In genomic region chrX:7119927-7120577, GRCh38 we compare ENCODE assay signal across 14 cellular contexts. TPM values are rescaled to one million over a fixed set of nuclear protein-coding genes. Genes with fewer than 3 reads are reported as not detected.
DNase-seq lines count a peak whose midpoint lies in the region; ATAC-seq, FAIRE-seq and TF ChIP-seq lines count a peak whose summit lies in the region.
"Had no signal": no experiment of that assay in that cellular context is flagged by ENCODE, and none has a peak within 500 bp of the region (broad histone marks: within the 10 kb centered on the region; RNA-seq: fewer than 3 reads in every experiment).

No MANE protein-coding gene starts in this region.

- H3K56ac ChIP-seq in H1 (replicated peaks; ENCODE audit: insufficient read length, low read depth, low read length) = no peak overlapping the region

- H3K27ac ChIP-seq in Karpas-422 (ENCODE audit: low read length) = peak overlapping the region; percentile 100
- no peak overlapping the region for H3K27ac ChIP-seq in H1 (ENCODE audit: low read depth, low read length)
- peak overlapping the region; percentile 64 to 78 for H3K27ac ChIP-seq in prostate gland

- no peaks in the 10 kb centered on the region for H3K4me1 Mint-ChIP-seq in activated T-helper 17 cell treated with anti-CD3 and anti-CD28 coated beads, Interleukin-2, amount 50 U/mL, for 72 hours

- peak overlapping the region; percentile 55 for H3K9ac ChIP-seq in Karpas-422 (ENCODE audit: low read length)
- no peak overlapping the region for H3K9ac ChIP-seq in H1 (replicated peaks in 1 of 4; ENCODE audit: extremely low read depth in 1 of 4, low read depth in 3 of 4, low read length in 3 of 4)

- peaks cover 94% of the 10 kb centered on the region for H3K4me1 ChIP-seq in Karpas-422 (ENCODE audit: low read length)
- H3K4me1 ChIP-seq in H1 (replicated peaks in 1 of 4; ENCODE audit: control insufficient read depth in 3 of 4, insufficient read depth in 4 of 4, low read length in 3 of 4) = peaks cover 0 to 6% (median 3%) of the 10 kb centered on the region in 4 experiments; a peak in 3 of 7 replicates
- H3K4me1 ChIP-seq in prostate gland (replicated peaks) = no peaks in the 10 kb centered on the region

- whole genome bisulfite sequencing in H1 (ENCODE audit: extremely low coverage in 1 of 2, insufficient coverage in 1 of 2, insufficient read length in 1 of 2, insufficient replicate concordance in 2 of 2, low coverage in 1 of 2, low lambda C conversion rate in 2 of 2, missing lambda C conversion rate in 1 of 2), 2 experiments = 83% methylated on average over 6 of the region's 9 CpGs; no CpG with 5 or more reads in 1 of the 2 experiments
- WGBS in prostate gland = 68% methylated on average over 9 of the region's 9 CpGs

- peak overlapping the region; percentile 40 for H4K91ac ChIP-seq in H1 (replicated peaks; ENCODE audit: insufficient read length, low read length)

- no peak overlapping the region for H3K18ac ChIP-seq in H1 (ENCODE audit: extremely low read depth, low read length)

- H3K27me3 ChIP-seq in Karpas-422 (ENCODE audit: low read length) = no peaks in the 10 kb centered on the region
- H3K27me3 ChIP-seq in H1 (replicated peaks in 1 of 4; ENCODE audit: control insufficient read depth in 3 of 4, extremely low read depth in 1 of 4, insufficient read depth in 3 of 4, low read length in 3 of 4) = no peaks in the 10 kb centered on the region
- no peaks in the 10 kb centered on the region for H3K27me3 ChIP-seq in prostate gland (replicated peaks; ENCODE audit: insufficient read depth)
- H3K27me3 ChIP-seq: MG63 had no signal

- no peak for TF ChIP-seq CTCF in H1 (IDR thresholded peaks at IDR 0.05; ENCODE audit: control extremely low read depth in 1 of 3, insufficient read depth in 1 of 3, low read depth in 1 of 3, low read length in 3 of 3)
- no peak for TF ChIP-seq CTCF in prostate gland (IDR thresholded peaks at IDR 0.05)

- no peak for TF ChIP-seq RAD21 in H1 (IDR thresholded peaks at IDR 0.05 in 1 of 2, conservative IDR thresholded peaks at IDR 0.05 in 1 of 2; ENCODE audit: low read depth in 2 of 2, low read length in 2 of 2)

- no peak overlapping the region for H3K27ac Mint-ChIP-seq in activated T-helper 17 cell treated with anti-CD3 and anti-CD28 coated beads, Interleukin-2, amount 50 U/mL, for 72 hours
- H3K27ac Mint-ChIP-seq: stimulated activated effector memory CD8-positive, alpha-beta T cell treated with anti-CD3 and anti-CD28 coated beads, Interleukin-12 subunit alpha, Interleukin-12 subunit beta, amount 100 ng/mL, for 72 hours had no signal

- H3K23ac ChIP-seq in H1 (ENCODE audit: insufficient read length) = no peak overlapping the region

- FAIRE-seq in H1 (lab: Jason Lieb, UNC) = no peak

- H2AFZ ChIP-seq in Karpas-422 (ENCODE audit: low read length) = no peak overlapping the region
- H2AFZ ChIP-seq in H1 (ENCODE audit: low read length) = no peak overlapping the region

- H3K79me2 ChIP-seq in Karpas-422 (ENCODE audit: low read length) = peaks cover 94% of the 10 kb centered on the region
- H3K79me2 ChIP-seq in H1 (ENCODE audit: control insufficient read depth in 1 of 2, insufficient read depth in 2 of 2, low read length in 2 of 2) = no peaks in the 10 kb centered on the region; a peak in 1 of 4 replicates

- POLR2A ChIA-PET in H1 (lab: Charles Lee; ENCODE audit: partially characterized antibody) = no interaction called here

- no peak overlapping the region for H4K8ac ChIP-seq in H1 (ENCODE audit: extremely low read depth, insufficient read depth, low read length)

- CTCF ChIA-PET in H1 (lab: Charles Lee; ENCODE audit: partially characterized antibody) = no interaction called here

- no peaks in the 10 kb centered on the region for H3K23me2 ChIP-seq in H1 (ENCODE audit: low read depth, low read length)

- no peaks in the 10 kb centered on the region; the same call in 1 of the 2 replicates for H3K79me1 ChIP-seq in H1 (ENCODE audit: low read depth, low read length)

- no peak for ATAC-seq in activated T-helper 17 cell treated with anti-CD3 and anti-CD28 coated beads, Interleukin-2, amount 50 U/mL, for 72 hours (replicated peaks)
- ATAC-seq: stimulated activated effector memory CD8-positive, alpha-beta T cell treated with anti-CD3 and anti-CD28 coated beads, Interleukin-12 subunit alpha, Interleukin-12 subunit beta, amount 100 ng/mL, for 72 hours had no signal

- no peak for TF ChIP-seq POLR2A in H1 (IDR thresholded peaks at IDR 0.05; ENCODE audit: control extremely low read depth in 1 of 2, low read depth in 2 of 2, low read length in 2 of 2)
- TF ChIP-seq POLR2A in prostate gland (IDR thresholded peaks at IDR 0.05) = no peak

- no peak overlapping the region for H3K14ac ChIP-seq in H1 (ENCODE audit: insufficient read length)

- intact Hi-C loops in prostate gland (cut with DNase I) = no loop called here

- H2BK20ac ChIP-seq in H1 (ENCODE audit: low read length) = no peak overlapping the region

- H3K4me3 Mint-ChIP-seq in activated T-helper 17 cell treated with anti-CD3 and anti-CD28 coated beads, Interleukin-2, amount 50 U/mL, for 72 hours = no peak overlapping the region
- H3K4me3 Mint-ChIP-seq: CD8-positive, alpha-beta memory T cell; stimulated activated effector memory CD8-positive, alpha-beta T cell treated with anti-CD3 and anti-CD28 coated beads, Interleukin-12 subunit alpha, Interleukin-12 subunit beta, amount 100 ng/mL, for 72 hours had no signal

- peak; percentile 29 for DNase-seq in DMS53 (lab: John Stamatoyannopoulos, UW)
- DNase-seq in DMS53 treated with DMSO at 0.1 percent for 48 hours (lab: John Stamatoyannopoulos, UW; ENCODE audit: unreplicated experiment) = no peak
- no peak for DNase-seq in Karpas-422
- no peak for DNase-seq in H1 (ENCODE audit: low read depth in 1 of 2, low spot score in 2 of 2)
- no peak for DNase-seq in prostate gland (ENCODE audit: low spot score)
- no peak for DNase-seq in NOMO-1 treated with dmso at 0.1 percent for 144 hours (lab: John Stamatoyannopoulos, UW; ENCODE audit: unreplicated experiment)
- DNase-seq in SK-N-DZ (ENCODE audit: low spot score) = no peak
- DNase-seq: activated naive CD4-positive, alpha-beta T cell treated with anti-CD3 and anti-CD28 coated beads, Interleukin-2, amount 50 U/mL, for 16 hours; CD8-positive, alpha-beta memory T cell; NCI-H2171 treated with DMSO at 0.1 percent for 48 hours; stimulated activated CD4-positive, alpha-beta T cell treated with anti-CD3 and anti-CD28 coated beads, Interleukin-4, amount 100 ng/mL, for 4 hours had no signal

- no peak overlapping the region for H2AK5ac ChIP-seq in H1 (ENCODE audit: low read depth, low read length)

- H2BK12ac ChIP-seq in H1 (ENCODE audit: low read depth, low read length) = no peak overlapping the region

- H4K5ac ChIP-seq in H1 (ENCODE audit: insufficient read length, low read depth, low read length) = no peak overlapping the region

- H3K4me2 ChIP-seq in Karpas-422 (ENCODE audit: low read depth, low read length, poor library complexity, severe bottlenecking) = peak overlapping the region; percentile 61
- H3K4me2 ChIP-seq in H1 (ENCODE audit: insufficient read depth in 1 of 2, low read depth in 2 of 2, low read length in 2 of 2) = no peak overlapping the region

- H3K9me3 ChIP-seq in Karpas-422 (ENCODE audit: low read length) (no peaks in the 10 kb centered on the region), H1 (ENCODE audit: insufficient read depth in 2 of 2, low read depth in 1 of 2, low read length in 1 of 2) (no peaks in the 10 kb centered on the region), prostate gland (no peaks in the 10 kb centered on the region)
- H3K9me3 ChIP-seq: MG63 had no signal

- H4K20me1 ChIP-seq in Karpas-422 (ENCODE audit: insufficient read depth, low read depth, low read length) = no peaks in the 10 kb centered on the region
- H4K20me1 ChIP-seq in H1 (replicated peaks in 1 of 2; ENCODE audit: control insufficient read depth in 1 of 2, insufficient read depth in 2 of 2, low read length in 2 of 2) = no peaks in the 10 kb centered on the region

- H3K36me3 Mint-ChIP-seq in activated T-helper 17 cell treated with anti-CD3 and anti-CD28 coated beads, Interleukin-2, amount 50 U/mL, for 72 hours (ENCODE audit: low read depth) = no peaks in the 10 kb centered on the region

- H3K27me3 Mint-ChIP-seq in activated T-helper 17 cell treated with anti-CD3 and anti-CD28 coated beads, Interleukin-2, amount 50 U/mL, for 72 hours = no peaks in the 10 kb centered on the region
- H3K27me3 Mint-ChIP-seq: CD8-positive, alpha-beta memory T cell had no signal

- no peak overlapping the region for H2BK15ac ChIP-seq in H1 (ENCODE audit: low read length)

- no peak overlapping the region for H2BK5ac ChIP-seq in H1 (ENCODE audit: low read depth, low read length)

- no peak overlapping the region for H3K4me3 ChIP-seq in Karpas-422 (ENCODE audit: low read length)
- no peak overlapping the region for H3K4me3 ChIP-seq in H1 (ENCODE audit: extremely low read depth in 1 of 4, insufficient read depth in 2 of 4, low read depth in 3 of 4, low read length in 4 of 4)
- no peak overlapping the region for H3K4me3 ChIP-seq in prostate gland
- H3K4me3 ChIP-seq: MG63 had no signal

- TF ChIP-seq EP300 in H1 (IDR thresholded peaks at IDR 0.05; ENCODE audit: borderline replicate concordance in 1 of 2, low read depth in 2 of 2, low read length in 2 of 2) = no peak

- no peaks in the 10 kb centered on the region for H3K9me3 Mint-ChIP-seq in activated T-helper 17 cell treated with anti-CD3 and anti-CD28 coated beads, Interleukin-2, amount 50 U/mL, for 72 hours
- H3K9me3 Mint-ChIP-seq: stimulated activated effector memory CD8-positive, alpha-beta T cell treated with anti-CD3 and anti-CD28 coated beads, Interleukin-12 subunit alpha, Interleukin-12 subunit beta, amount 100 ng/mL, for 72 hours had no signal

- no peak overlapping the region for H2BK120ac ChIP-seq in H1 (replicated peaks; ENCODE audit: low read depth, low read length)

- H3K9me2 ChIP-seq in Karpas-422 (replicated peaks; ENCODE audit: insufficient read depth, low read length) = no peaks in the 10 kb centered on the region

- no peak overlapping the region for H3K4ac ChIP-seq in H1 (replicated peaks; ENCODE audit: insufficient read length, low read depth, low read length)

- H3K36me3 ChIP-seq in Karpas-422 (ENCODE audit: insufficient read depth, low read length) = peaks cover 11% of the 10 kb centered on the region; the same call in 1 of the 2 replicates
- no peaks in the 10 kb centered on the region for H3K36me3 ChIP-seq in H1 (ENCODE audit: control insufficient read depth in 2 of 4, insufficient read depth in 4 of 4, low read length in 3 of 4)
- no peaks in the 10 kb centered on the region for H3K36me3 ChIP-seq in prostate gland
- H3K36me3 ChIP-seq: MG63 had no signal

RNA-seq across cellular contexts. Expression of gene STS, which starts 27.5 kb away (rescaled TPM):
- total RNA-seq in Karpas-422 (2014; rRNA removed; shearing (Covaris generic); ENCODE audit: low replicate concordance) = 15.6 and 28.5 TPM in 2 replicates
- 1.4 and 1.5 TPM in 2 replicates for total RNA-seq in H1 (2021; fragmentation: NEBNext Ultra II Directional; extraction: Animal tissue kit (Norgen Biotek cat#: 25700))
- 0.39 and 0.67 TPM in 2 replicates for polyA plus RNA-seq in H1 (2011; rRNA removed)
- 0.39 TPM for polyA plus RNA-seq in H1 (2011; cell fraction: cytosol; rRNA removed)
- polyA plus RNA-seq in H1 (2011; cell fraction: nucleus; rRNA removed) = 1.4 TPM
- polyA plus RNA-seq in H1 (2012, experiment 1 of 2) = 0.74 to 1.3 TPM (median 0.95 TPM) in 4 replicates
- 0.12 TPM for polyA plus RNA-seq in H1 (2012, experiment 2 of 2)
- 1.3 TPM for polyA plus RNA-seq in H1 (2013, experiment 1 of 2)
- 1.3 TPM for polyA plus RNA-seq in H1 (2013, experiment 2 of 2)
- 2.3 and 3.1 TPM in 2 replicates for polyA minus RNA-seq in H1 (2011; rRNA and poly(A)+ RNA removed)
- polyA minus RNA-seq in H1 (2011; cell fraction: cytosol; rRNA and poly(A)+ RNA removed) = 0.59 TPM
- 5.3 TPM for polyA minus RNA-seq in H1 (2011; cell fraction: nucleus; rRNA and poly(A)+ RNA removed)
- total RNA-seq in prostate gland = 1 to 10 TPM; 9.8 to 10.0 TPM
- total RNA-seq in activated T-helper 17 cell treated with anti-CD3 and anti-CD28 coated beads, Interleukin-2, amount 50 U/mL, for 72 hours = 1 to 10 TPM; 1.6 to 3.5 TPM
- 2.3 and 2.8 TPM in 2 replicates for polyA plus RNA-seq in SK-N-DZ (2014; cell fraction: cytosol; rRNA removed)
- 1.1 and 1.2 TPM in 2 replicates for polyA plus RNA-seq in SK-N-DZ (2014; cell fraction: nucleus; rRNA removed)

RNA-seq across cellular contexts. Expression of gene PUDP, which starts 27.9 kb away (rescaled TPM):
- 36.8 and 41.2 TPM in 2 replicates for total RNA-seq in Karpas-422 (2014; rRNA removed; shearing (Covaris generic); ENCODE audit: low replicate concordance)
- total RNA-seq in H1 (2021; fragmentation: NEBNext Ultra II Directional; extraction: Animal tissue kit (Norgen Biotek cat#: 25700)) = 27.2 and 29.4 TPM in 2 replicates
- polyA plus RNA-seq in H1 (2011; rRNA removed) = 21.8 and 30.2 TPM in 2 replicates
- polyA plus RNA-seq in H1 (2011; cell fraction: cytosol; rRNA removed) = 30.4 TPM
- 14.6 TPM for polyA plus RNA-seq in H1 (2011; cell fraction: nucleus; rRNA removed)
- 24.3 to 30.8 TPM (median 26.6 TPM) in 4 replicates for polyA plus RNA-seq in H1 (2012, experiment 1 of 2)
- 4.2 TPM for polyA plus RNA-seq in H1 (2012, experiment 2 of 2)
- 14.9 TPM for polyA plus RNA-seq in H1 (2013, experiment 1 of 2)
- 14.6 TPM for polyA plus RNA-seq in H1 (2013, experiment 2 of 2)
- 30.6 and 33.5 TPM in 2 replicates for polyA minus RNA-seq in H1 (2011; rRNA and poly(A)+ RNA removed)
- polyA minus RNA-seq in H1 (2011; cell fraction: cytosol; rRNA and poly(A)+ RNA removed) = 15.5 TPM
- polyA minus RNA-seq in H1 (2011; cell fraction: nucleus; rRNA and poly(A)+ RNA removed) = 17.3 TPM
- 10 to 100 TPM; 14.8 to 17.6 TPM for total RNA-seq in prostate gland
- total RNA-seq in activated T-helper 17 cell treated with anti-CD3 and anti-CD28 coated beads, Interleukin-2, amount 50 U/mL, for 72 hours = 10 to 100 TPM; 11.2 to 22.1 TPM
- polyA plus RNA-seq in SK-N-DZ (2014; cell fraction: cytosol; rRNA removed) = 14.6 and 19.3 TPM in 2 replicates
- polyA plus RNA-seq in SK-N-DZ (2014; cell fraction: nucleus; rRNA removed) = 9.0 and 13.9 TPM in 2 replicates
